ENCODE assay signal across 7 cellular contexts in genomic region chrX:30653415-30654131, GRCh38. TPM values are rescaled to one million over a fixed set of nuclear protein-coding genes. Genes with fewer than 3 reads are reported as not detected.
DNase-seq lines count a peak whose midpoint lies in the region; ATAC-seq and TF ChIP-seq lines count a peak whose summit lies in the region.

Gene GK (plus strand): TSS chrX:30653423. CDS start chrX:30653538, 115 bp downstream.

- DNase-seq in MM.1S (peak; percentile 9), right atrium auricular region (ENCODE audit: low spot score) (no peak), retina (peak; percentile 64), NCI-H446 treated with DMSO at 0.1 percent for 48 hours (lab: John Stamatoyannopoulos, UW) (no peak)

- H3K27ac Mint-ChIP-seq in activated naive CD8-positive, alpha-beta T cell = peak within 1 kb of the TSS; percentile 90

- TF ChIP-seq CTCF in GM12875 (IDR thresholded peaks at IDR 0.05; ENCODE audit: borderline replicate concordance, insufficient read depth, low read depth, low read length) (no peak), MM.1S (IDR thresholded peaks at IDR 0.05; ENCODE audit: low read length) (no peak), right atrium auricular region (IDR thresholded peaks at IDR 0.05) (no peak)

- 0 out of 2 replicates have a peak, but pooled peaks cover 9% of the 10 kb centered on the region for H3K4me1 ChIP-seq in MM.1S (ENCODE audit: low read length)
- no peaks in the 10 kb centered on the region for H3K4me1 ChIP-seq in right atrium auricular region

- peak; percentile 9 for ATAC-seq in GM21825 (IDR thresholded peaks at IDR 0.05; ENCODE audit: unreplicated experiment)

- peak within 1 kb of the TSS; percentile 89 for H3K4me3 Mint-ChIP-seq in activated naive CD8-positive, alpha-beta T cell

- H4K20me1 ChIP-seq in MM.1S (ENCODE audit: insufficient read depth, low read length) = no peaks in the 10 kb centered on the region

- peak within 1 kb of the TSS; percentile 84 for H3K4me2 ChIP-seq in MM.1S (ENCODE audit: low read depth, low read length)

- H3K9me2 ChIP-seq in MM.1S (replicated peaks; ENCODE audit: insufficient read depth, low read length) = no peaks in the 10 kb centered on the region

- H2AFZ ChIP-seq in MM.1S (ENCODE audit: low read length) = peak within 1 kb of the TSS; percentile 88

- H3K27ac ChIP-seq in MM.1S (ENCODE audit: low read length) (peak within 1 kb of the TSS; percentile 74), right atrium auricular region (peak within 1 kb of the TSS; percentile 52 to 84)

- H3K36me3 Mint-ChIP-seq in activated naive CD8-positive, alpha-beta T cell = no peaks in the 10 kb centered on the region

- H3K4me1 Mint-ChIP-seq in activated naive CD8-positive, alpha-beta T cell (ENCODE audit: low read depth) = peaks cover 49% of the 10 kb centered on the region

- H3K9ac ChIP-seq in MM.1S (ENCODE audit: low read length) = peak within 1 kb of the TSS; percentile 82

- H3K4me3 ChIP-seq in GM12875 (ENCODE audit: low read depth, low read length) (peak within 1 kb of the TSS; percentile 71), MM.1S (ENCODE audit: low read length) (peak within 1 kb of the TSS; percentile 83), right atrium auricular region (peak within 1 kb of the TSS; percentile 62 to 67)

- H3K27me3 ChIP-seq in MM.1S (replicated peaks; ENCODE audit: insufficient read depth, low read length) (no peaks in the 10 kb centered on the region), right atrium auricular region (no peaks in the 10 kb centered on the region)

- H3K9me3 ChIP-seq in MM.1S (replicated peaks; ENCODE audit: insufficient read depth, low read length) (no peaks in the 10 kb centered on the region), right atrium auricular region (no peaks in the 10 kb centered on the region)

- no peaks in the 10 kb centered on the region for H3K27me3 Mint-ChIP-seq in activated naive CD8-positive, alpha-beta T cell

- no peaks in the 10 kb centered on the region for H3K9me3 Mint-ChIP-seq in activated naive CD8-positive, alpha-beta T cell (ENCODE audit: low read depth)

- H3F3A ChIP-seq in MM.1S (ENCODE audit: insufficient read depth, low read length) = no peaks in the 10 kb centered on the region; the same call in 1 of the 2 replicates

- H3K79me2 ChIP-seq in MM.1S (ENCODE audit: low read length) = peaks cover 24% of the 10 kb centered on the region

- H3K36me3 ChIP-seq in MM.1S (replicated peaks; ENCODE audit: insufficient read depth, low read length) = no peaks in the 10 kb centered on the region
- H3K36me3 ChIP-seq in right atrium auricular region = no peaks in the 10 kb centered on the region

RNA-seq across cellular contexts. Expression of gene GK, which starts in this region (rescaled TPM):
- total RNA-seq in right atrium auricular region = 1 to 10 TPM; 1.8 to 5.7 TPM

Comparison
In these comparisons a context has a peak if more than half of its experiments do, and no peak if none do; other contexts are left out.
1. DNase-seq: peak in MM.1S (single experiment) and retina (single experiment); none in right atrium auricular region (single experiment) and NCI-H446 treated with DMSO at 0.1 percent for 48 hours (single experiment).
2. Peak in every context shown above with its lines, with median percentiles within 50 percentile points of each other: H3K4me3 ChIP-seq.